1 cellular context compared by ENCODE assay signal in genomic region chr11:69007978-69008381, GRCh38.
TF ChIP-seq lines count a peak whose summit lies in the region.

No MANE protein-coding gene starts in this region.

TF ChIP-seq in HepG2, 621 proteins besides CTCF, POLR2A, EP300 and RAD21 (continued from another document and continues in another):
- TF ChIP-seq ESRRA (CRISPR knock-in tag; IDR thresholded peaks at IDR 0.05; ENCODE audit: low read depth), result 0 out of 2 replicates have a peak, but pooled peaks have one; percentile 22
- TF ChIP-seq GABPA (IDR thresholded peaks at IDR 0.05; ENCODE audit: low read depth, low read length), result no peak
- TF ChIP-seq GABPA (CRISPR knock-in tag; IDR thresholded peaks at IDR 0.05; ENCODE audit: low read depth), result 0 out of 2 replicates have a peak, but pooled peaks have one; percentile 10
- TF ChIP-seq, protein P1, sequence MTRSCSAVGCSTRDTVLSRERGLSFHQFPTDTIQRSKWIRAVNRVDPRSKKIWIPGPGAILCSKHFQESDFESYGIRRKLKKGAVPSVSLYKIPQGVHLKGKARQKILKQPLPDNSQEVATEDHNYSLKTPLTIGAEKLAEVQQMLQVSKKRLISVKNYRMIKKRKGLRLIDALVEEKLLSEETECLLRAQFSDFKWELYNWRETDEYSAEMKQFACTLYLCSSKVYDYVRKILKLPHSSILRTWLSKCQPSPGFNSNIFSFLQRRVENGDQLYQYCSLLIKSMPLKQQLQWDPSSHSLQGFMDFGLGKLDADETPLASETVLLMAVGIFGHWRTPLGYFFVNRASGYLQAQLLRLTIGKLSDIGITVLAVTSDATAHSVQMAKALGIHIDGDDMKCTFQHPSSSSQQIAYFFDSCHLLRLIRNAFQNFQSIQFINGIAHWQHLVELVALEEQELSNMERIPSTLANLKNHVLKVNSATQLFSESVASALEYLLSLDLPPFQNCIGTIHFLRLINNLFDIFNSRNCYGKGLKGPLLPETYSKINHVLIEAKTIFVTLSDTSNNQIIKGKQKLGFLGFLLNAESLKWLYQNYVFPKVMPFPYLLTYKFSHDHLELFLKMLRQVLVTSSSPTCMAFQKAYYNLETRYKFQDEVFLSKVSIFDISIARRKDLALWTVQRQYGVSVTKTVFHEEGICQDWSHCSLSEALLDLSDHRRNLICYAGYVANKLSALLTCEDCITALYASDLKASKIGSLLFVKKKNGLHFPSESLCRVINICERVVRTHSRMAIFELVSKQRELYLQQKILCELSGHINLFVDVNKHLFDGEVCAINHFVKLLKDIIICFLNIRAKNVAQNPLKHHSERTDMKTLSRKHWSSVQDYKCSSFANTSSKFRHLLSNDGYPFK (CRISPR knock-in tag; IDR thresholded peaks at IDR 0.05; ENCODE audit: borderline replicate concordance), result peak; percentile 7; the same call in 1 of the 2 replicates
- TF ChIP-seq, protein P2, sequence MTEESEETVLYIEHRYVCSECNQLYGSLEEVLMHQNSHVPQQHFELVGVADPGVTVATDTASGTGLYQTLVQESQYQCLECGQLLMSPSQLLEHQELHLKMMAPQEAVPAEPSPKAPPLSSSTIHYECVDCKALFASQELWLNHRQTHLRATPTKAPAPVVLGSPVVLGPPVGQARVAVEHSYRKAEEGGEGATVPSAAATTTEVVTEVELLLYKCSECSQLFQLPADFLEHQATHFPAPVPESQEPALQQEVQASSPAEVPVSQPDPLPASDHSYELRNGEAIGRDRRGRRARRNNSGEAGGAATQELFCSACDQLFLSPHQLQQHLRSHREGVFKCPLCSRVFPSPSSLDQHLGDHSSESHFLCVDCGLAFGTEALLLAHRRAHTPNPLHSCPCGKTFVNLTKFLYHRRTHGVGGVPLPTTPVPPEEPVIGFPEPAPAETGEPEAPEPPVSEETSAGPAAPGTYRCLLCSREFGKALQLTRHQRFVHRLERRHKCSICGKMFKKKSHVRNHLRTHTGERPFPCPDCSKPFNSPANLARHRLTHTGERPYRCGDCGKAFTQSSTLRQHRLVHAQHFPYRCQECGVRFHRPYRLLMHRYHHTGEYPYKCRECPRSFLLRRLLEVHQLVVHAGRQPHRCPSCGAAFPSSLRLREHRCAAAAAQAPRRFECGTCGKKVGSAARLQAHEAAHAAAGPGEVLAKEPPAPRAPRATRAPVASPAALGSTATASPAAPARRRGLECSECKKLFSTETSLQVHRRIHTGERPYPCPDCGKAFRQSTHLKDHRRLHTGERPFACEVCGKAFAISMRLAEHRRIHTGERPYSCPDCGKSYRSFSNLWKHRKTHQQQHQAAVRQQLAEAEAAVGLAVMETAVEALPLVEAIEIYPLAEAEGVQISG (CRISPR knock-in tag; IDR thresholded peaks at IDR 0.05), result peak; percentile 14; the same call in 1 of the 2 replicates
- TF ChIP-seq REPIN1 (CRISPR knock-in tag; IDR thresholded peaks at IDR 0.05; ENCODE audit: borderline replicate concordance, low read depth), result peak; percentile 85; the same call in 1 of the 2 replicates
- 0 out of 2 replicates have a peak, but pooled peaks have one; percentile 18 for TF ChIP-seq ZFY (CRISPR knock-in tag; IDR thresholded peaks at IDR 0.05)
- TF ChIP-seq NR2F6 (IDR thresholded peaks at IDR 0.05), result no peak
- TF ChIP-seq NR2F6 (CRISPR knock-in tag; IDR thresholded peaks at IDR 0.05), result 0 out of 2 replicates have a peak, but pooled peaks have one; percentile 10
- 0 out of 2 replicates have a peak, but pooled peaks have one; percentile 11 for TF ChIP-seq RARA (CRISPR knock-in tag; IDR thresholded peaks at IDR 0.05)
- no peak for TF ChIP-seq KLF13 (CRISPR knock-in tag; IDR thresholded peaks at IDR 0.05)
- no peak for TF ChIP-seq MBD4 (IDR thresholded peaks at IDR 0.05; ENCODE audit: borderline replicate concordance, low read length)
- no peak for TF ChIP-seq LCORL (IDR thresholded peaks at IDR 0.05)
- TF ChIP-seq LCORL (CRISPR knock-in tag; IDR thresholded peaks at IDR 0.05), result peak; percentile 94
- TF ChIP-seq, protein P3, sequence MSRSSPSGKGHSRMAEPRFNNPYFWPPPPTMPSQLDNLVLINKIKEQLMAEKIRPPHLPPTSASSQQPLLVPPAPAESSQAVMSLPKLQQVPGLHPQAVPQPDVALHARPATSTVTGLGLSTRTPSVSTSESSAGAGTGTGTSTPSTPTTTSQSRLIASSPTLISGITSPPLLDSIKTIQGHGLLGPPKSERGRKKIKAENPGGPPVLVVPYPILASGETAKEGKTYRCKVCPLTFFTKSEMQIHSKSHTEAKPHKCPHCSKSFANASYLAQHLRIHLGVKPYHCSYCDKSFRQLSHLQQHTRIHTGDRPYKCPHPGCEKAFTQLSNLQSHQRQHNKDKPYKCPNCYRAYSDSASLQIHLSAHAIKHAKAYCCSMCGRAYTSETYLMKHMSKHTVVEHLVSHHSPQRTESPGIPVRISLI (CRISPR knock-in tag; IDR thresholded peaks at IDR 0.05; ENCODE audit: borderline replicate concordance), result no peak
- TF ChIP-seq AGO2 (optimal IDR thresholded peaks at IDR 0.05; ENCODE audit: low read depth, low read length), result no peak
- 0 out of 2 replicates have a peak, but pooled peaks have one; percentile 70 for TF ChIP-seq ZNF547 (CRISPR knock-in tag; IDR thresholded peaks at IDR 0.05)
- no peak for TF ChIP-seq ZNF770 (CRISPR knock-in tag; IDR thresholded peaks at IDR 0.05)
- TF ChIP-seq ZNF850 (CRISPR knock-in tag; conservative IDR thresholded peaks at IDR 0.05), result no peak
- TF ChIP-seq TARDBP (CRISPR knock-in tag; IDR thresholded peaks at IDR 0.05), result peak; percentile 57; the same call in 1 of the 2 replicates
- TF ChIP-seq ZSCAN12 (CRISPR knock-in tag; IDR thresholded peaks at IDR 0.05), result no peak
- TF ChIP-seq ATF7 (IDR thresholded peaks at IDR 0.05), result no peak
- no peak for TF ChIP-seq ATF7 (CRISPR knock-in tag; IDR thresholded peaks at IDR 0.05)
- TF ChIP-seq, protein P4, sequence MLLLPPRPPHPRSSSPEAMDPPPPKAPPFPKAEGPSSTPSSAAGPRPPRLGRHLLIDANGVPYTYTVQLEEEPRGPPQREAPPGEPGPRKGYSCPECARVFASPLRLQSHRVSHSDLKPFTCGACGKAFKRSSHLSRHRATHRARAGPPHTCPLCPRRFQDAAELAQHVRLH (CRISPR knock-in tag; IDR thresholded peaks at IDR 0.05; ENCODE audit: borderline replicate concordance, low read depth), result no peak
- TF ChIP-seq TEAD3 (CRISPR knock-in tag; optimal IDR thresholded peaks at IDR 0.05; ENCODE audit: borderline replicate concordance), result peak; percentile 87
- TF ChIP-seq BRD4 (CRISPR knock-in tag; IDR thresholded peaks at IDR 0.05), result no peak
- TF ChIP-seq PATZ1 (CRISPR knock-in tag; IDR thresholded peaks at IDR 0.05), result peak; percentile 82
- peak; percentile 73; the same call in 1 of the 2 replicates for TF ChIP-seq KIAA2018 (CRISPR knock-in tag; IDR thresholded peaks at IDR 0.05; ENCODE audit: borderline replicate concordance)
- TF ChIP-seq, protein P5, sequence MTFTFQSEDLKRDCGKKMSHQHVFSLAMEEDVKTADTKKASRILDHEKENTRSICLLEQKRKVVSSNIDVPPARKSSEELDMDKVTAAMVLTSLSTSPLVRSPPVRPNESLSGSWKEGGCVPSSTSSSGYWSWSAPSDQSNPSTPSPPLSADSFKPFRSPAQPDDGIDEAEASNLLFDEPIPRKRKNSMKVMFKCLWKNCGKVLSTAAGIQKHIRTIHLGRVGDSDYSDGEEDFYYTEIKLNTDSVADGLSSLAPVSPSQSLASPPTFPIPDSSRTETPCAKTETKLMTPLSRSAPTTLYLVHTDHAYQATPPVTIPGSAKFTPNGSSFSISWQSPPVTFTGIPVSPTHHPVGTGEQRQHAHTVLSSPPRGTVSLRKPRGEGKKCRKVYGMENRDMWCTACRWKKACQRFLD (CRISPR knock-in tag; IDR thresholded peaks at IDR 0.05; ENCODE audit: borderline replicate concordance), result no peak
- TF ChIP-seq ZNF558 (CRISPR knock-in tag; IDR thresholded peaks at IDR 0.05; ENCODE audit: borderline replicate concordance), result no peak
- TF ChIP-seq ZNF598 (CRISPR knock-in tag; IDR thresholded peaks at IDR 0.05; ENCODE audit: borderline replicate concordance), result 0 out of 2 replicates have a peak, but pooled peaks have one; percentile 55
- no peak for TF ChIP-seq ZKSCAN5 (CRISPR knock-in tag; IDR thresholded peaks at IDR 0.05)
- peak; percentile 68 for TF ChIP-seq ZNF7 (CRISPR knock-in tag; IDR thresholded peaks at IDR 0.05)
- 0 out of 2 replicates have a peak, but pooled peaks have one; percentile 27 for TF ChIP-seq WIZ (CRISPR knock-in tag; IDR thresholded peaks at IDR 0.05)
- TF ChIP-seq NONO (IDR thresholded peaks at IDR 0.05), result no peak
- TF ChIP-seq NONO (CRISPR knock-in tag; conservative IDR thresholded peaks at IDR 0.05), result 0 out of 2 replicates have a peak, but pooled peaks have one; percentile 3
- 0 out of 2 replicates have a peak, but pooled peaks have one; percentile 40 for TF ChIP-seq ZNF746 (CRISPR knock-in tag; IDR thresholded peaks at IDR 0.05)
- no peak for TF ChIP-seq TFDP1 (CRISPR knock-in tag; IDR thresholded peaks at IDR 0.05; ENCODE audit: borderline replicate concordance)
